In the genomic region with DNA sequence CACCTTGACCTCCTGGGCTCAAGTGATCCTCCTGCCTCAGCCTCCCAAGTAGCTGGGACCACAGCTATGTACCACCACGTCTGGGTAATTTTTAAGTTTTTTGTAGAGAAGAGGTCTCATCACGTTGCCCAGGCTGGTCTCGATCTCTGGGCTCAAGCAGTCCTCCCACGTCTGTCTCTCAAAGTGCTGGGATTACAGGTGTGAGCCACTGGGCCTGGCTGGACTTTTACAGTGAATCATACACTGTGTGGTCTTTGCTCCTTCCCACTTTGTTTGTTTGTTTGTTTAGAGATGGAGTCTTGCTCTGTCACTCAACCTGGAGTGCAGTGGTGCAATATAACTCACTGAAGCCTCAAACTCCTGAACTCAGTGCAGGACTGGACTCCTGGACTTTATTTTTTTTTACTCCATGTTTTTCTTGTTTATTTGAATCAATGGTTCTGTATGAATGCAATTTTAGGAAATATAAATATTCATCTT, we compare ENCODE assay signal across 23 cellular contexts. TPM values are rescaled to one million over a fixed set of nuclear protein-coding genes. Genes with fewer than 3 reads are reported as not detected.
DNase-seq lines count a peak whose midpoint lies in the region; ATAC-seq and TF ChIP-seq lines count a peak whose summit lies in the region.
"Had no signal": no experiment of that assay in that cellular context is flagged by ENCODE, and none has a peak within 500 bp of the region (broad histone marks: within the 10 kb centered on the region; RNA-seq: fewer than 3 reads in every experiment).

No MANE protein-coding gene starts in this region.

- in situ Hi-C loops in GM13977 (cut with MboI; ENCODE audit: low pct_unique_long_range_greater_than_20kb, low sequenced_read_pairs, unreplicated experiment) = no loop called here

- no peak overlapping the region for H3K4me3 ChIP-seq in right cardiac atrium (ENCODE audit: low read length)
- H3K4me3 ChIP-seq: BLaER1, GM23338 had no signal

- DNase-seq in cardiac septum (ENCODE audit: low spot score) (peak; percentile 1), right cardiac atrium (no peak), T-helper 17 cell (no peak), left lobe of liver (ENCODE audit: low spot score) (peak; percentile 63), GM13977 (ENCODE audit: low spot score) (no peak)
- no peak for DNase-seq in activated CD4-positive, CD25-positive, alpha-beta regulatory T cell treated with anti-CD3 and anti-CD28 coated beads, Interleukin-2, amount 50 U/mL, for 72 hours
- no peak for DNase-seq in activated CD4-positive, alpha-beta T cell treated with anti-CD3 and anti-CD28 coated beads for 1 hour
- no peak for DNase-seq in activated CD8-positive, alpha-beta memory T cell treated with anti-CD3 and anti-CD28 coated beads, Interleukin-2, amount 50 U/mL, for 4 hours
- DNase-seq: CD4-positive, CD25-positive, alpha-beta regulatory T cell; DMS153; H9; IMR-90; NCI-H1048; NCI-H1417; NCI-H1694; NCI-H2081; NCI-H226; NCI-H510A; NCI-H69; OCI-M1; SK-N-SH had no signal

- H3K27ac Mint-ChIP-seq in T-helper 17 cell = peak overlapping the region; percentile 43
- H3K27ac Mint-ChIP-seq: GM23338 had no signal

- H3K27me3 ChIP-seq in right cardiac atrium (ENCODE audit: control insufficient read depth, insufficient read depth) = no peaks in the 10 kb centered on the region
- H3K27me3 ChIP-seq: BLaER1 had no signal

- H3K27ac ChIP-seq in right cardiac atrium (ENCODE audit: low read length) = no peak overlapping the region
- H3K27ac ChIP-seq: BLaER1 had no signal

- H3K4me1 Mint-ChIP-seq in T-helper 17 cell = no peaks in the 10 kb centered on the region
- H3K4me1 Mint-ChIP-seq: CD4-positive, CD25-positive, alpha-beta regulatory T cell; GM23338; H9 had no signal

- H3K36me3 Mint-ChIP-seq in T-helper 17 cell (ENCODE audit: low read depth) = no peaks in the 10 kb centered on the region
- H3K36me3 Mint-ChIP-seq: CD4-positive, CD25-positive, alpha-beta regulatory T cell had no signal

- 86% methylated on average over 4 of the region's 4 CpGs for WGBS in right cardiac atrium

- H3K27me3 Mint-ChIP-seq in T-helper 17 cell = no peaks in the 10 kb centered on the region
- H3K27me3 Mint-ChIP-seq: CD4-positive, CD25-positive, alpha-beta regulatory T cell had no signal

- no peaks in the 10 kb centered on the region for H3K9me3 ChIP-seq in right cardiac atrium (ENCODE audit: control insufficient read depth, low read length)
- no peaks in the 10 kb centered on the region for H3K9me3 ChIP-seq in T-helper 17 cell (ENCODE audit: control insufficient read depth, low read length, poor library complexity, severe bottlenecking)
- H3K9me3 ChIP-seq: BLaER1, SK-N-SH had no signal

- intact Hi-C loops in cardiac septum (cut with DNase I) (no loop called here), right cardiac atrium (cut with DNase I) (no loop called here)

- no peak for TF ChIP-seq CTCF in GM13977 (IDR thresholded peaks at IDR 0.05; ENCODE audit: extremely low read depth, insufficient read depth, missing control alignments)

- H3K4me1 ChIP-seq in right cardiac atrium (ENCODE audit: control insufficient read depth, insufficient read depth, low read length) = no peaks in the 10 kb centered on the region
- H3K4me1 ChIP-seq: BLaER1 had no signal

- ATAC-seq in right cardiac atrium = no peak
- no peak for ATAC-seq in T-helper 17 cell
- ATAC-seq in left lobe of liver = peak; percentile 80
- ATAC-seq: GM23338 had no signal

- no peak overlapping the region for H3K4me3 Mint-ChIP-seq in T-helper 17 cell
- H3K4me3 Mint-ChIP-seq: CD4-positive, CD25-positive, alpha-beta regulatory T cell; GM23338; H9 had no signal

RNA-seq across cellular contexts. Expression of gene PPIA, which starts 12.5 kb away (rescaled TPM):
- total RNA-seq in cardiac septum = 436 TPM
- 100 to 1,000 TPM; 411 to 510 (median 490) TPM for total RNA-seq in right cardiac atrium
- polyA plus RNA-seq in right cardiac atrium = 1,145 TPM
- 100 to 1,000 TPM; 691 to 692 TPM for total RNA-seq in T-helper 17 cell
- 532 TPM for total RNA-seq in left lobe of liver

RNA-seq across cellular contexts. Expression of gene H2AZ2, which starts 38.9 kb away (rescaled TPM):
- total RNA-seq in cardiac septum = 210 TPM
- 100 to 1,000 TPM; 195 to 233 (median 224) TPM for total RNA-seq in right cardiac atrium
- 163 TPM for polyA plus RNA-seq in right cardiac atrium
- 100 to 1,000 TPM; 173 to 185 TPM for total RNA-seq in T-helper 17 cell
- 64.6 TPM for total RNA-seq in left lobe of liver

Comparison
In these comparisons a context has a peak if more than half of its experiments do, and no peak if none do; other contexts are left out.
1. DNase-seq: peak in cardiac septum (single experiment) and left lobe of liver (single experiment); none in right cardiac atrium (0 of 3), T-helper 17 cell (0 of 3), activated CD4-positive, CD25-positive, alpha-beta regulatory T cell treated with anti-CD3 and anti-CD28 coated beads, Interleukin-2, amount 50 U/mL, for 72 hours (single experiment), activated CD4-positive, alpha-beta T cell treated with anti-CD3 and anti-CD28 coated beads for 1 hour (single experiment), activated CD8-positive, alpha-beta memory T cell treated with anti-CD3 and anti-CD28 coated beads, Interleukin-2, amount 50 U/mL, for 4 hours (single experiment) and GM13977 (single experiment).